In genomic region chr20:62852196-62852595, GRCh38 we compare ENCODE assay signal across 30 cellular contexts. TPM values are rescaled to one million over a fixed set of nuclear protein-coding genes. Genes with fewer than 3 reads are reported as not detected.
"Had no signal": no experiment of that assay in that cellular context is flagged by ENCODE, and none has a peak within 500 bp of the region (broad histone marks: within the 10 kb centered on the region; RNA-seq: fewer than 3 reads in every experiment).

No MANE protein-coding gene starts in this region.

- H3K27ac Mint-ChIP-seq: endodermal cell, memory B cell, nephron, neural progenitor cell, type B pancreatic cell had no signal

- H3K27me3 Mint-ChIP-seq: memory B cell, progenitor cell of endocrine pancreas, type B pancreatic cell had no signal

- H2AFZ ChIP-seq: neural progenitor cell, parathyroid adenoma had no signal

- FAIRE-seq: keratinocyte, urothelium cell line had no signal

- H3K4me1 Mint-ChIP-seq: endodermal cell, neural progenitor cell had no signal

- H3K4me3 ChIP-seq: gastrocnemius medialis, lung, neural progenitor cell, right atrium auricular region, smooth muscle cell, stomach, testis, tibial artery had no signal

- DNase-seq: cortex of kidney; effector CD4-positive, alpha-beta T cell; endodermal cell; foreskin fibroblast; gastrocnemius medialis; head of caudate nucleus; stimulated activated CD4-positive, alpha-beta T cell treated with anti-CD3 and anti-CD28 coated beads, Interleukin-12 subunit alpha, Interleukin-12 subunit beta, amount 100 ng/mL, for 4 hours; stimulated activated CD4-positive, alpha-beta T cell treated with anti-CD3 and anti-CD28 coated beads, Interleukin-1b, Interleukin-23, amount 100 ng/mL, for 48 hours; stimulated activated CD4-positive, alpha-beta T cell treated with anti-CD3 and anti-CD28 coated beads, Interleukin-4, amount 100 ng/mL, for 1 hour; stimulated activated CD8-positive, alpha-beta memory T cell treated with anti-CD3 and anti-CD28 coated beads, Interleukin-4, amount 100 ng/mL, for 48 hours; stimulated activated naive CD4-positive, alpha-beta T cell; stomach; testis; tibial artery had no signal

- H3K79me2 ChIP-seq: parathyroid adenoma had no signal

- H3K4me2 ChIP-seq: neural progenitor cell, smooth muscle cell had no signal

- H3K36me3 ChIP-seq: neural progenitor cell had no signal

- H3K4me1 ChIP-seq: gastrocnemius medialis, neural progenitor cell, parathyroid adenoma, right atrium auricular region, stomach, tibial artery had no signal

- H3K4me3 Mint-ChIP-seq: endodermal cell, memory B cell, nephron, neural progenitor cell, type B pancreatic cell had no signal

- H3K9me3 Mint-ChIP-seq: endodermal cell, memory B cell, nephron, neural progenitor cell, type B pancreatic cell had no signal

- ATAC-seq: esophagus mucosa, gastrocnemius medialis, sciatic nerve had no signal

- H3K9me3 ChIP-seq: gastrocnemius medialis, right atrium auricular region, stomach, testis, tibial artery had no signal

- H3K9ac ChIP-seq: neural progenitor cell, parathyroid adenoma had no signal

- H3K27ac ChIP-seq: epithelial cell of prostate, gastrocnemius medialis, neural progenitor cell, parathyroid adenoma, right atrium auricular region, stomach, testis, tibial artery had no signal

- H3K27me3 ChIP-seq: gastrocnemius medialis, neural progenitor cell, right atrium auricular region, stomach, testis, tibial artery had no signal

RNA-seq across cellular contexts. Expression of gene COL9A3, which starts 35.3 kb away (rescaled TPM):
- total RNA-seq: mononuclear cell, osteoblast had no signal
